Comparison of ENCODE assay signal across 15 cellular contexts in genomic region chr14:89231426-89232113, GRCh38.
"Had no signal": no experiment of that assay in that cellular context is flagged by ENCODE, and none has a peak within 500 bp of the region (broad histone marks: within the 10 kb centered on the region; RNA-seq: fewer than 3 reads in every experiment).

No MANE protein-coding gene starts in this region.

- H3K27me3 Mint-ChIP-seq: activated naive CD8-positive, alpha-beta T cell treated with anti-CD3 and anti-CD28 coated beads, Interleukin-2, amount 10 ng/mL, durations not matched to agents 7 days and 5 days; type B pancreatic cell had no signal

- H3K27ac ChIP-seq: breast epithelium, heart right ventricle had no signal

- H3K9me3 ChIP-seq: breast epithelium had no signal

- H3K4me3 Mint-ChIP-seq: activated naive CD8-positive, alpha-beta T cell treated with anti-CD3 and anti-CD28 coated beads, Interleukin-2, amount 10 ng/mL, durations not matched to agents 7 days and 5 days; stimulated activated effector memory CD8-positive, alpha-beta T cell treated with anti-CD3 and anti-CD28 coated beads, Interleukin-12 subunit alpha, Interleukin-12 subunit beta, amount 100 ng/mL, for 72 hours; T-helper 2 cell treated with Interferon-gamma antibody and Interleukin-4, amounts not matched to agents 5 μg/mL and 100 μg/mL, for 36 hours; type B pancreatic cell had no signal

- H3K27me3 ChIP-seq: breast epithelium, heart right ventricle had no signal

- H3K9me3 Mint-ChIP-seq: stimulated activated effector memory CD8-positive, alpha-beta T cell treated with anti-CD3 and anti-CD28 coated beads, Interleukin-12 subunit alpha, Interleukin-12 subunit beta, amount 100 ng/mL, for 72 hours; T-helper 2 cell treated with Interferon-gamma antibody and Interleukin-4, amounts not matched to agents 5 μg/mL and 100 μg/mL, for 36 hours had no signal

- DNase-seq: activated CD4-positive, alpha-beta T cell treated with anti-CD3 and anti-CD28 coated beads, Interleukin-2, amount 50 U/mL, for 4 hours; activated effector memory CD4-positive, alpha-beta T cell treated with Interleukin-2 at 50 U/mL for 16 hours; activated naive CD8-positive, alpha-beta T cell treated with anti-CD3 and anti-CD28 coated beads, Interleukin-2, amount 10 ng/mL, durations not matched to agents 7 days and 5 days; activated T-cell treated with anti-CD3 and anti-CD28 coated beads, Interleukin-2, amount 50 U/mL, for 1 hour; aorta; heart right ventricle; left ventricle myocardium superior; mesenchymal stem cell; posterior cingulate gyrus; right cardiac atrium; SW 1271 had no signal

- H3K27ac Mint-ChIP-seq: activated naive CD8-positive, alpha-beta T cell treated with anti-CD3 and anti-CD28 coated beads, Interleukin-2, amount 10 ng/mL, durations not matched to agents 7 days and 5 days; stimulated activated effector memory CD8-positive, alpha-beta T cell treated with anti-CD3 and anti-CD28 coated beads, Interleukin-12 subunit alpha, Interleukin-12 subunit beta, amount 100 ng/mL, for 72 hours; T-helper 2 cell treated with Interferon-gamma antibody and Interleukin-4, amounts not matched to agents 5 μg/mL and 100 μg/mL, for 36 hours had no signal

- H3K4me1 ChIP-seq: breast epithelium had no signal

- ATAC-seq: heart right ventricle; left ventricle myocardium superior; right cardiac atrium; stimulated activated effector memory CD8-positive, alpha-beta T cell treated with anti-CD3 and anti-CD28 coated beads, Interleukin-12 subunit alpha, Interleukin-12 subunit beta, amount 100 ng/mL, for 72 hours had no signal

- H3K36me3 ChIP-seq: breast epithelium, heart right ventricle had no signal

- H3K4me3 ChIP-seq: breast epithelium, heart right ventricle had no signal
